1 cellular context compared by ENCODE assay signal in genomic region chr20:36845288-36845969, GRCh38.
A peak's percentile ranks its signal among the peaks of the same experiment; 100 is the strongest.
TF ChIP-seq lines count a peak whose summit lies in the region.

No MANE protein-coding gene starts in this region.

TF ChIP-seq in GM12878, 131 proteins besides CTCF, POLR2A, EP300 and RAD21 (continued from another document):
- no peak for TF ChIP-seq ATF3 (IDR thresholded peaks at IDR 0.05; ENCODE audit: borderline replicate concordance, extremely low read depth, low read depth, low read length)
- TF ChIP-seq, protein P1, sequence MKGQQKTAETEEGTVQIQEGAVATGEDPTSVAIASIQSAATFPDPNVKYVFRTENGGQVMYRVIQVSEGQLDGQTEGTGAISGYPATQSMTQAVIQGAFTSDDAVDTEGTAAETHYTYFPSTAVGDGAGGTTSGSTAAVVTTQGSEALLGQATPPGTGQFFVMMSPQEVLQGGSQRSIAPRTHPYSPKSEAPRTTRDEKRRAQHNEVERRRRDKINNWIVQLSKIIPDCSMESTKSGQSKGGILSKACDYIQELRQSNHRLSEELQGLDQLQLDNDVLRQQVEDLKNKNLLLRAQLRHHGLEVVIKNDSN (IDR thresholded peaks at IDR 0.05; ENCODE audit: borderline replicate concordance, extremely low read length, insufficient read depth, low read depth, low read length) = peak; percentile 43
- TF ChIP-seq MEF2B (IDR thresholded peaks at IDR 0.05; ENCODE audit: partially characterized antibody, poor library complexity, severe bottlenecking) = peak; percentile 13
- TF ChIP-seq CHD1 (IDR thresholded peaks at IDR 0.05; ENCODE audit: low read depth, low read length) = no peak
- TF ChIP-seq EGR1 (IDR thresholded peaks at IDR 0.05; ENCODE audit: borderline replicate concordance in 1 of 2, low read depth in 2 of 2, low read length in 2 of 2) = peak in 1 of 2 experiments; percentile 70; a peak in 1 of 3 replicates
- no peak for TF ChIP-seq BMI1 (IDR thresholded peaks at IDR 0.05; ENCODE audit: borderline replicate concordance)
- peak; percentile 21 to 74; a peak in 2 of 4 replicates for TF ChIP-seq BHLHE40 (IDR thresholded peaks at IDR 0.05; ENCODE audit: borderline replicate concordance in 1 of 2, low read depth in 2 of 2, low read length in 1 of 2)
- TF ChIP-seq ZNF384 (IDR thresholded peaks at IDR 0.05; ENCODE audit: borderline replicate concordance, low read depth, low read length) = no peak
- TF ChIP-seq, protein P2, sequence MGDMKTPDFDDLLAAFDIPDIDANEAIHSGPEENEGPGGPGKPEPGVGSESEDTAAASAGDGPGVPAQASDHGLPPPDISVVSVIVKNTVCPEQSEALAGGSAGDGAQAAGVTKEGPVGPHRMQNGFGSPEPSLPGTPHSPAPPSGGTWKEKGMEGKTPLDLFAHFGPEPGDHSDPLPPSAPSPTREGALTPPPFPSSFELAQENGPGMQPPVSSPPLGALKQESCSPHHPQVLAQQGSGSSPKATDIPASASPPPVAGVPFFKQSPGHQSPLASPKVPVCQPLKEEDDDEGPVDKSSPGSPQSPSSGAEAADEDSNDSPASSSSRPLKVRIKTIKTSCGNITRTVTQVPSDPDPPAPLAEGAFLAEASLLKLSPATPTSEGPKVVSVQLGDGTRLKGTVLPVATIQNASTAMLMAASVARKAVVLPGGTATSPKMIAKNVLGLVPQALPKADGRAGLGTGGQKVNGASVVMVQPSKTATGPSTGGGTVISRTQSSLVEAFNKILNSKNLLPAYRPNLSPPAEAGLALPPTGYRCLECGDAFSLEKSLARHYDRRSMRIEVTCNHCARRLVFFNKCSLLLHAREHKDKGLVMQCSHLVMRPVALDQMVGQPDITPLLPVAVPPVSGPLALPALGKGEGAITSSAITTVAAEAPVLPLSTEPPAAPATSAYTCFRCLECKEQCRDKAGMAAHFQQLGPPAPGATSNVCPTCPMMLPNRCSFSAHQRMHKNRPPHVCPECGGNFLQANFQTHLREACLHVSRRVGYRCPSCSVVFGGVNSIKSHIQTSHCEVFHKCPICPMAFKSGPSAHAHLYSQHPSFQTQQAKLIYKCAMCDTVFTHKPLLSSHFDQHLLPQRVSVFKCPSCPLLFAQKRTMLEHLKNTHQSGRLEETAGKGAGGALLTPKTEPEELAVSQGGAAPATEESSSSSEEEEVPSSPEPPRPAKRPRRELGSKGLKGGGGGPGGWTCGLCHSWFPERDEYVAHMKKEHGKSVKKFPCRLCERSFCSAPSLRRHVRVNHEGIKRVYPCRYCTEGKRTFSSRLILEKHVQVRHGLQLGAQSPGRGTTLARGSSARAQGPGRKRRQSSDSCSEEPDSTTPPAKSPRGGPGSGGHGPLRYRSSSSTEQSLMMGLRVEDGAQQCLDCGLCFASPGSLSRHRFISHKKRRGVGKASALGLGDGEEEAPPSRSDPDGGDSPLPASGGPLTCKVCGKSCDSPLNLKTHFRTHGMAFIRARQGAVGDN (IDR thresholded peaks at IDR 0.05) = peak; percentile 77
- peak; percentile 97 for TF ChIP-seq ZNF24 (IDR thresholded peaks at IDR 0.05)
- no peak for TF ChIP-seq EED (IDR thresholded peaks at IDR 0.05; ENCODE audit: low read depth)
- no peak for TF ChIP-seq HDAC6 (IDR thresholded peaks at IDR 0.05; ENCODE audit: unreplicated experiment)
